ENCODE assay signal across 8 cellular contexts in genomic region chr14:51395361-51395849, GRCh38.
DNase-seq lines count a peak whose midpoint lies in the region; TF ChIP-seq lines count a peak whose summit lies in the region.

No MANE protein-coding gene starts in this region.

- H3K27ac ChIP-seq in RWPE1 = peak overlapping the region; percentile 98

- intact Hi-C loops in posterior vena cava (cut with DNase I) = no loop called here

- DNase-seq in DMS 273 (lab: John Stamatoyannopoulos, UW; ENCODE audit: unreplicated experiment) = peak; percentile 100
- DNase-seq in RWPE1 (ENCODE audit: low spot score) = peak; percentile 88
- peak; percentile 78 for DNase-seq in fibroblast of the conjunctiva (ENCODE audit: low read depth)
- peak; percentile 78 for DNase-seq in posterior vena cava (ENCODE audit: low spot score)
- DNase-seq in activated naive CD4-positive, alpha-beta T cell treated with anti-CD3 and anti-CD28 coated beads, Interleukin-2, amount 50 U/mL, for 16 hours = no peak
- no peak for DNase-seq in RPMI8226
- no peak for DNase-seq in activated effector memory CD4-positive, alpha-beta T cell treated with anti-CD3 and anti-CD28 coated beads, Interleukin-2, amount 50 U/mL, for 16 hours
- no peak for DNase-seq in SIG-M5 treated with dmso at 0.1 percent for 504 hours (lab: John Stamatoyannopoulos, UW; ENCODE audit: unreplicated experiment)

- no peak for TF ChIP-seq CTCF in RWPE1 (conservative IDR thresholded peaks at IDR 0.05; ENCODE audit: low read depth)

- CTCF ChIA-PET in RWPE1 (lab: Yijun Ruan, JAX) = no interaction called here

- POLR2A ChIA-PET in RWPE1 (lab: Yijun Ruan, JAX; ENCODE audit: low non-redundant PET) = no interaction called here

Comparison
In these comparisons a context has a peak if more than half of its experiments do, and no peak if none do; other contexts are left out.
1. DNase-seq: peak in DMS 273 (single experiment), RWPE1 (single experiment), fibroblast of the conjunctiva (single experiment) and posterior vena cava (single experiment); none in activated naive CD4-positive, alpha-beta T cell treated with anti-CD3 and anti-CD28 coated beads, Interleukin-2, amount 50 U/mL, for 16 hours (single experiment), RPMI8226 (single experiment), activated effector memory CD4-positive, alpha-beta T cell treated with anti-CD3 and anti-CD28 coated beads, Interleukin-2, amount 50 U/mL, for 16 hours (single experiment) and SIG-M5 treated with dmso at 0.1 percent for 504 hours (single experiment).